In the genomic region with DNA sequence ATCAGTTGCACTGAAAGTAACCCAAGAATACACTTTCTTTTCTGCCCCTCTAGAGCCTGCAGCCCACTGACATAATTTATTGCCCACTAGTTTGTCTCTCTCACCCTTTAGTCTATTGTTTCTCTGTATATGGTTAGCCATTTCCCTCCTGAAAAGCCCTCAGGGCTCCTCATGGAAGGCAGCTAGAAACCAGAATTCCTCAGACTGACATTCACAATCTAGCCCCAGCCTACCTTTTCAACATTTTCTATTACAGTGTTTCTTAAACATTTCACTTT, we compare ENCODE assay signal across 17 cellular contexts.
"Had no signal": no experiment of that assay in that cellular context is flagged by ENCODE, and none has a peak within 500 bp of the region (broad histone marks: within the 10 kb centered on the region; RNA-seq: fewer than 3 reads in every experiment).

No MANE protein-coding gene starts in this region.

- H3K27ac ChIP-seq: epithelial cell of prostate, gastrocnemius medialis, heart right ventricle, thyroid gland, uterus had no signal

- H3K27me3 Mint-ChIP-seq: stimulated activated memory B cell treated with anti-CD40 and anti-IgM and Interleukin-4, amounts not matched to agents 10 μg/mL and 1 μg/mL and 100 μg/mL, for 72 hours had no signal

- ATAC-seq: activated CD4-positive, CD25-positive, alpha-beta regulatory T cell treated with anti-CD3 and anti-CD28 coated beads, Interleukin-2, amount 50 U/mL, for 24 hours; gastrocnemius medialis; heart right ventricle; left colon; mucosa of descending colon; naive thymus-derived CD4-positive, alpha-beta T cell; stimulated activated memory B cell treated with anti-CD40 and anti-IgM and Interleukin-4, amounts not matched to agents 10 μg/mL and 1 μg/mL and 100 μg/mL, for 72 hours had no signal

- H3K4me3 Mint-ChIP-seq: activated T-helper 1 cell treated with anti-CD3 and anti-CD28 coated beads, Interleukin-12 subunit alpha, Interleukin-12 subunit beta, Interleukin-2, Interleukin-4 antibody, amounts not matched to agents 30 ng/mL and 10 ng/mL and 1 ng/mL, durations not matched to agents 14 hours and 24 hours and 36 hours; stimulated activated memory B cell treated with anti-CD40 and anti-IgM and Interleukin-4, amounts not matched to agents 10 μg/mL and 1 μg/mL and 100 μg/mL, for 72 hours had no signal

- H3K9me3 Mint-ChIP-seq: activated T-helper 1 cell treated with anti-CD3 and anti-CD28 coated beads, Interleukin-12 subunit alpha, Interleukin-12 subunit beta, Interleukin-2, Interleukin-4 antibody, amounts not matched to agents 30 ng/mL and 10 ng/mL and 1 ng/mL, durations not matched to agents 14 hours and 24 hours and 36 hours; stimulated activated memory B cell treated with anti-CD40 and anti-IgM and Interleukin-4, amounts not matched to agents 10 μg/mL and 1 μg/mL and 100 μg/mL, for 72 hours had no signal

- DNase-seq: activated CD4-positive, alpha-beta T cell treated with anti-CD3 and anti-CD28 coated beads, Interleukin-2, amount 50 U/mL, for 1 hour; aorta; dermis blood vessel endothelial cell; gastrocnemius medialis; heart right ventricle; left colon; mucosa of descending colon; naive thymus-derived CD4-positive, alpha-beta T cell; retina; stimulated activated CD4-positive, alpha-beta T cell treated with anti-CD3 and anti-CD28 coated beads, Interleukin-2, amount 100 ng/mL, for 48 hours; T1000; thyroid gland; uterus had no signal

- H3K36me3 ChIP-seq: gastrocnemius medialis, heart right ventricle, thyroid gland, uterus had no signal

- H3K27ac Mint-ChIP-seq: activated T-helper 1 cell treated with anti-CD3 and anti-CD28 coated beads, Interleukin-12 subunit alpha, Interleukin-12 subunit beta, Interleukin-2, Interleukin-4 antibody, amounts not matched to agents 30 ng/mL and 10 ng/mL and 1 ng/mL, durations not matched to agents 14 hours and 24 hours and 36 hours; stimulated activated memory B cell treated with anti-CD40 and anti-IgM and Interleukin-4, amounts not matched to agents 10 μg/mL and 1 μg/mL and 100 μg/mL, for 72 hours had no signal

- H3K4me1 ChIP-seq: gastrocnemius medialis, thyroid gland, uterus had no signal

- H3K36me3 Mint-ChIP-seq: naive thymus-derived CD4-positive, alpha-beta T cell; stimulated activated memory B cell treated with anti-CD40 and anti-IgM and Interleukin-4, amounts not matched to agents 10 μg/mL and 1 μg/mL and 100 μg/mL, for 72 hours had no signal

- H3K4me3 ChIP-seq: gastrocnemius medialis, heart right ventricle, mucosa of descending colon, thyroid gland, uterus had no signal

- H3K27me3 ChIP-seq: gastrocnemius medialis, heart right ventricle, thyroid gland, uterus had no signal
